ENCODE assay signal across 1 cellular context in the genomic region with DNA sequence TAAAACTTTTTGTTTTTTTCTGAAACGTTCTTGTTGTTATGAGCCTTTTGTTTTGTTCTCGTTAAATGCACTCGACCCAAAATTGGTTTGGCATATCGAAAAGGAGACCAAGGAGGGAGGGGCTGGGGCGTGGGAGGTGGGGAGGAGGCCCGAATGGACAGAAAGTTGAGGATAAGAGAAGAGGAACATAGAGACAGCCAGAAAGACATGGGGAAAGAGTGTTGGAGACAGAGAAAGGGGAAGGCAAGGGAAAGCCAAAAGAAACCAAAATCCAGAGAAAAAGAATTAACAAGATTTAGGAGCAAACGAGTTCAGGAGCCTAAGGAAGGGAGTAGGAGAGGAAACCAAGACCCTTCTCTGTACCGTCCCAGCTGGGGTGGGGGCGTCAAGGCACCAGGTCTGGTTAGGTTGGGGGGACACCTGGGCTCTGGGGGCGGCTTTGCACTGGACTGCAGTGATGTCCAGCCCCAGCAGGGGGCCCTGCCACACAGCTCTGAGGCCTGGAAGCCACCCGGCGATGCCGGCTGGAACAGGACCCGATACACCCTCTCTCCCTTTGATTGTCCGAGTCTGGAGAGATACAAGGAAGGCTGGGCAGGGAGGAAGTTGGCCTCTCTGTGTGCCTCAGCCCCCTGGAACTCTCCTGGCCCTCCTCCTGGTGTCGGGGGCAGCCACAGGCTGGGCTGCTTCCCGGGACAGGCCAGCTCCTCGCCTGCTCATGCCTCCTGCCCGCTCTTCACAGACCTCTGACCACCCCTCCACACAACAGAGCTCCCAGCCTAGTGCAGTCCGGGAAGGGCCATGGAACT.
TF ChIP-seq lines count a peak whose summit lies in the region.

No MANE protein-coding gene starts in this region.

TF ChIP-seq in HepG2, 621 proteins besides CTCF, POLR2A, EP300 and RAD21 (continued from another document and continues in another):
- TF ChIP-seq, protein P1, sequence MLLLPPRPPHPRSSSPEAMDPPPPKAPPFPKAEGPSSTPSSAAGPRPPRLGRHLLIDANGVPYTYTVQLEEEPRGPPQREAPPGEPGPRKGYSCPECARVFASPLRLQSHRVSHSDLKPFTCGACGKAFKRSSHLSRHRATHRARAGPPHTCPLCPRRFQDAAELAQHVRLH (CRISPR knock-in tag; IDR thresholded peaks at IDR 0.05; ENCODE audit: borderline replicate concordance, low read depth) = no peak
- peak; percentile 33; the same call in 1 of the 2 replicates for TF ChIP-seq MYC (CRISPR knock-in tag; IDR thresholded peaks at IDR 0.05; ENCODE audit: borderline replicate concordance)
- no peak for TF ChIP-seq ZSCAN12 (CRISPR knock-in tag; IDR thresholded peaks at IDR 0.05)
- no peak for TF ChIP-seq ZNF263 (CRISPR knock-in tag; IDR thresholded peaks at IDR 0.05)
- TF ChIP-seq ZNF703 (CRISPR knock-in tag; IDR thresholded peaks at IDR 0.05; ENCODE audit: borderline replicate concordance) = no peak
- no peak for TF ChIP-seq MEIS1 (CRISPR knock-in tag; IDR thresholded peaks at IDR 0.05; ENCODE audit: borderline replicate concordance)
- no peak for TF ChIP-seq ZNF839 (CRISPR knock-in tag; IDR thresholded peaks at IDR 0.05; ENCODE audit: borderline replicate concordance)
- TF ChIP-seq MEIS2 (CRISPR knock-in tag; IDR thresholded peaks at IDR 0.05) = no peak
- TF ChIP-seq PAWR (CRISPR knock-in tag; IDR thresholded peaks at IDR 0.05; ENCODE audit: borderline replicate concordance) = no peak
- TF ChIP-seq TMF1 (CRISPR knock-in tag; IDR thresholded peaks at IDR 0.05; ENCODE audit: low read depth) = no peak
- TF ChIP-seq REXO4 (CRISPR knock-in tag; IDR thresholded peaks at IDR 0.05; ENCODE audit: borderline replicate concordance) = no peak
- no peak for TF ChIP-seq BRD4 (CRISPR knock-in tag; IDR thresholded peaks at IDR 0.05)
- TF ChIP-seq, protein P2, sequence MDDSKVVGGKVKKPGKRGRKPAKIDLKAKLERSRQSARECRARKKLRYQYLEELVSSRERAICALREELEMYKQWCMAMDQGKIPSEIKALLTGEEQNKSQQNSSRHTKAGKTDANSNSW (CRISPR knock-in tag; IDR thresholded peaks at IDR 0.05; ENCODE audit: borderline replicate concordance) = no peak
- TF ChIP-seq KLF9 (CRISPR knock-in tag; IDR thresholded peaks at IDR 0.05; ENCODE audit: low read depth) = no peak
- TF ChIP-seq ZNF142 (CRISPR knock-in tag; IDR thresholded peaks at IDR 0.05) = no peak
- 0 out of 2 replicates have a peak, but pooled peaks have one; percentile 12 for TF ChIP-seq ZFX (CRISPR knock-in tag; IDR thresholded peaks at IDR 0.05; ENCODE audit: low read depth)
- peak; percentile 21; the same call in 1 of the 2 replicates for TF ChIP-seq ZFY (CRISPR knock-in tag; IDR thresholded peaks at IDR 0.05)
- 0 out of 2 replicates have a peak, but pooled peaks have one; percentile 47 for TF ChIP-seq ZNF430 (CRISPR knock-in tag; IDR thresholded peaks at IDR 0.05)
- TF ChIP-seq LCORL (IDR thresholded peaks at IDR 0.05) = no peak
- TF ChIP-seq LCORL (CRISPR knock-in tag; IDR thresholded peaks at IDR 0.05) = peak; percentile 33; the same call in 1 of the 2 replicates
- peak; percentile 26; the same call in 1 of the 2 replicates for TF ChIP-seq SAP130 (CRISPR knock-in tag; IDR thresholded peaks at IDR 0.05; ENCODE audit: low read depth)
- no peak for TF ChIP-seq HBP1 (CRISPR knock-in tag; IDR thresholded peaks at IDR 0.05; ENCODE audit: low read depth)
- no peak for TF ChIP-seq ESRRA (CRISPR knock-in tag; IDR thresholded peaks at IDR 0.05; ENCODE audit: low read depth)
- TF ChIP-seq GPN1 (CRISPR knock-in tag; IDR thresholded peaks at IDR 0.05; ENCODE audit: borderline replicate concordance) = no peak
- no peak for TF ChIP-seq ZNF331 (CRISPR knock-in tag; IDR thresholded peaks at IDR 0.05)
- TF ChIP-seq HMGA1 (CRISPR knock-in tag; conservative IDR thresholded peaks at IDR 0.05) = no peak
- TF ChIP-seq GFI1 (CRISPR knock-in tag; IDR thresholded peaks at IDR 0.05; ENCODE audit: borderline replicate concordance) = no peak
- no peak; the same call in 1 of the 2 replicates for TF ChIP-seq DNMT1 (CRISPR knock-in tag; IDR thresholded peaks at IDR 0.05)
- no peak for TF ChIP-seq ADNP (CRISPR knock-in tag; IDR thresholded peaks at IDR 0.05)
- TF ChIP-seq, protein P3, sequence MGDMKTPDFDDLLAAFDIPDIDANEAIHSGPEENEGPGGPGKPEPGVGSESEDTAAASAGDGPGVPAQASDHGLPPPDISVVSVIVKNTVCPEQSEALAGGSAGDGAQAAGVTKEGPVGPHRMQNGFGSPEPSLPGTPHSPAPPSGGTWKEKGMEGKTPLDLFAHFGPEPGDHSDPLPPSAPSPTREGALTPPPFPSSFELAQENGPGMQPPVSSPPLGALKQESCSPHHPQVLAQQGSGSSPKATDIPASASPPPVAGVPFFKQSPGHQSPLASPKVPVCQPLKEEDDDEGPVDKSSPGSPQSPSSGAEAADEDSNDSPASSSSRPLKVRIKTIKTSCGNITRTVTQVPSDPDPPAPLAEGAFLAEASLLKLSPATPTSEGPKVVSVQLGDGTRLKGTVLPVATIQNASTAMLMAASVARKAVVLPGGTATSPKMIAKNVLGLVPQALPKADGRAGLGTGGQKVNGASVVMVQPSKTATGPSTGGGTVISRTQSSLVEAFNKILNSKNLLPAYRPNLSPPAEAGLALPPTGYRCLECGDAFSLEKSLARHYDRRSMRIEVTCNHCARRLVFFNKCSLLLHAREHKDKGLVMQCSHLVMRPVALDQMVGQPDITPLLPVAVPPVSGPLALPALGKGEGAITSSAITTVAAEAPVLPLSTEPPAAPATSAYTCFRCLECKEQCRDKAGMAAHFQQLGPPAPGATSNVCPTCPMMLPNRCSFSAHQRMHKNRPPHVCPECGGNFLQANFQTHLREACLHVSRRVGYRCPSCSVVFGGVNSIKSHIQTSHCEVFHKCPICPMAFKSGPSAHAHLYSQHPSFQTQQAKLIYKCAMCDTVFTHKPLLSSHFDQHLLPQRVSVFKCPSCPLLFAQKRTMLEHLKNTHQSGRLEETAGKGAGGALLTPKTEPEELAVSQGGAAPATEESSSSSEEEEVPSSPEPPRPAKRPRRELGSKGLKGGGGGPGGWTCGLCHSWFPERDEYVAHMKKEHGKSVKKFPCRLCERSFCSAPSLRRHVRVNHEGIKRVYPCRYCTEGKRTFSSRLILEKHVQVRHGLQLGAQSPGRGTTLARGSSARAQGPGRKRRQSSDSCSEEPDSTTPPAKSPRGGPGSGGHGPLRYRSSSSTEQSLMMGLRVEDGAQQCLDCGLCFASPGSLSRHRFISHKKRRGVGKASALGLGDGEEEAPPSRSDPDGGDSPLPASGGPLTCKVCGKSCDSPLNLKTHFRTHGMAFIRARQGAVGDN (CRISPR knock-in tag; IDR thresholded peaks at IDR 0.05) = peak; percentile 62
- no peak for TF ChIP-seq ZBTB14 (CRISPR knock-in tag; IDR thresholded peaks at IDR 0.05)
- TF ChIP-seq STAG1 (CRISPR knock-in tag; IDR thresholded peaks at IDR 0.05) = peak; percentile 78
- TF ChIP-seq HMG20B (CRISPR knock-in tag; conservative IDR thresholded peaks at IDR 0.05) = no peak
- no peak for TF ChIP-seq TAF1 (CRISPR knock-in tag; IDR thresholded peaks at IDR 0.05)
- 0 out of 2 replicates have a peak, but pooled peaks have one; percentile 21 for TF ChIP-seq ZNF350 (CRISPR knock-in tag; IDR thresholded peaks at IDR 0.05; ENCODE audit: borderline replicate concordance, low read depth)
- no peak for TF ChIP-seq ZEB1 (IDR thresholded peaks at IDR 0.05; ENCODE audit: insufficient replicate concordance, low read depth)
- peak; percentile 66; the same call in 1 of the 2 replicates for TF ChIP-seq ZBTB7B (CRISPR knock-in tag; IDR thresholded peaks at IDR 0.05)
- TF ChIP-seq SNAPC5 (CRISPR knock-in tag; IDR thresholded peaks at IDR 0.05; ENCODE audit: borderline replicate concordance) = no peak
- TF ChIP-seq, protein P4, sequence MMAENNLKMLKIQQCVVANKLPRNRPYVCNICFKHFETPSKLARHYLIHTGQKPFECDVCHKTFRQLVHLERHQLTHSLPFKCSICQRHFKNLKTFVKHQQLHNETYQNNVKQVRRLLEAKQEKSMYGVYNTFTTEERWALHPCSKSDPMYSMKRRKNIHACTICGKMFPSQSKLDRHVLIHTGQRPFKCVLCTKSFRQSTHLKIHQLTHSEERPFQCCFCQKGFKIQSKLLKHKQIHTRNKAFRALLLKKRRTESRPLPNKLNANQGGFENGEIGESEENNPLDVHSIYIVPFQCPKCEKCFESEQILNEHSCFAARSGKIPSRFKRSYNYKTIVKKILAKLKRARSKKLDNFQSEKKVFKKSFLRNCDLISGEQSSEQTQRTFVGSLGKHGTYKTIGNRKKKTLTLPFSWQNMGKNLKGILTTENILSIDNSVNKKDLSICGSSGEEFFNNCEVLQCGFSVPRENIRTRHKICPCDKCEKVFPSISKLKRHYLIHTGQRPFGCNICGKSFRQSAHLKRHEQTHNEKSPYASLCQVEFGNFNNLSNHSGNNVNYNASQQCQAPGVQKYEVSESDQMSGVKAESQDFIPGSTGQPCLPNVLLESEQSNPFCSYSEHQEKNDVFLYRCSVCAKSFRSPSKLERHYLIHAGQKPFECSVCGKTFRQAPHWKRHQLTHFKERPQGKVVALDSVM (CRISPR knock-in tag; IDR thresholded peaks at IDR 0.05) = peak; percentile 14; the same call in 1 of the 2 replicates
